Comparison of ENCODE assay signal across 24 cellular contexts in the genomic region with DNA sequence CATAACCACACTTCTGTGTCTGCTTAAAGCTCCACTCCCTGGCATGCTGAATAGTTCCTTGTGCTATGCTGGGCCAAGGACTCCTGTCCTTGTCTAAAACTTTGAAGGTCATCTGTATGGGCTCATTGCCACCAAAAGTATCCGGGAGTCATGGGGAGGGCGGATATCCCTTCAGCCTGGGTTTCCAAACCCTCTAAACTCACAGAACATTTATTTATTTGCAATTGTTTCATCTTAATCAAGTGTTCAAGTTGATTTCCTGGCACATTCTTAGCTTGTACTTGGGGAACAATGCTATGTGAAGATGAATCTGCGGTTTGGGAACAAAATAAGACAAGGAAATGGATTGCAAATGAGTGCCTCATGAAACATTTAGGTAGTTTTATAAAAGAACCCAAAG. TPM values are rescaled to one million over a fixed set of nuclear protein-coding genes. Genes with fewer than 3 reads are reported as not detected.
DNase-seq lines count a peak whose midpoint lies in the region; ATAC-seq, FAIRE-seq and TF ChIP-seq lines count a peak whose summit lies in the region.
"Had no signal": no experiment of that assay in that cellular context is flagged by ENCODE, and none has a peak within 500 bp of the region (broad histone marks: within the 10 kb centered on the region; RNA-seq: fewer than 3 reads in every experiment).

No MANE protein-coding gene starts in this region.

- H3K36me3 ChIP-seq in liver (ENCODE audit: control insufficient read depth in 4 of 4, insufficient read depth in 3 of 4, low read depth in 1 of 4, low read length in 3 of 4), result no peaks in the 10 kb centered on the region
- no peaks in the 10 kb centered on the region for H3K36me3 ChIP-seq in HepG2 (replicated peaks in 1 of 2; ENCODE audit: control insufficient read depth in 1 of 2, insufficient read depth in 2 of 2, low read length in 2 of 2)
- no peaks in the 10 kb centered on the region for H3K36me3 ChIP-seq in kidney (ENCODE audit: control insufficient read depth in 1 of 2, insufficient read depth in 2 of 2, low read length in 2 of 2)
- no peaks in the 10 kb centered on the region for H3K36me3 ChIP-seq in gastrocnemius medialis
- H3K36me3 ChIP-seq in tibial nerve, result no peaks in the 10 kb centered on the region
- H3K36me3 ChIP-seq in spleen, result no peaks in the 10 kb centered on the region
- H3K36me3 ChIP-seq: neural progenitor cell, SJSA1 had no signal

- no peak for TF ChIP-seq CTCF in liver (IDR thresholded peaks at IDR 0.05; ENCODE audit: low read depth, low read length, missing input control)
- TF ChIP-seq CTCF in HepG2 (CRISPR knock-in tag; IDR thresholded peaks at IDR 0.05), result no peak
- no peak for TF ChIP-seq CTCF in kidney (IDR thresholded peaks at IDR 0.05; ENCODE audit: borderline replicate concordance, extremely low read depth, insufficient read depth)
- no peak for TF ChIP-seq CTCF in gastrocnemius medialis (IDR thresholded peaks at IDR 0.05 in 4 of 5, conservative IDR thresholded peaks at IDR 0.05 in 1 of 5)
- no peak for TF ChIP-seq CTCF in tibial nerve (IDR thresholded peaks at IDR 0.05)
- TF ChIP-seq CTCF in spleen (IDR thresholded peaks at IDR 0.05 in 8 of 11, conservative IDR thresholded peaks at IDR 0.05 in 3 of 11), result no peak

- no peak for DNase-seq in HepG2 (ENCODE audit: low spot score)
- DNase-seq in kidney, result no peak
- no peak for DNase-seq in gastrocnemius medialis
- DNase-seq in SW 1271 (lab: John Stamatoyannopoulos, UW), result no peak
- no peak for DNase-seq in activated effector memory CD4-positive, alpha-beta T cell treated with Interleukin-2 at 50 U/mL for 16 hours
- no peak for DNase-seq in tibial nerve (ENCODE audit: low spot score in 2 of 2)
- DNase-seq in spleen, result no peak
- DNase-seq: activated CD4-positive, alpha-beta T cell treated with anti-CD3 and anti-CD28 coated beads for 36 hours; activated naive CD4-positive, alpha-beta T cell treated with anti-CD3 and anti-CD28 coated beads for 36 hours; activated T-cell treated with anti-CD3 and anti-CD28 coated beads, Interleukin-2, amount 50 U/mL, for 4 hours; KBM-7; MM.1S; NCI-H1436; NK-92 treated with Interleukin-12 subunit alpha and Interleukin-12 subunit beta, amount 100 ng/mL, for 24 hours; retina; stimulated activated CD4-positive, alpha-beta T cell treated with anti-CD3 and anti-CD28 coated beads, Interleukin-15, amount 100 ng/mL, for 24 hours had no signal

- FAIRE-seq in HepG2 (lab: Jason Lieb, UNC), result no peak
- no peak for FAIRE-seq in kidney (lab: Jason Lieb, UNC)
- FAIRE-seq: GM19239 had no signal

- in situ Hi-C loops in HepG2 (cut with HindIII; ENCODE audit: extremely low pct_ligation_motif_present, low pct_unique_long_range_greater_than_20kb), result no loop called here
- in situ Hi-C loops in gastrocnemius medialis (cut with MboI; ENCODE audit: low sequenced_read_pairs in 4 of 4), result no loop called here

- intact Hi-C loops in HepG2 (cut with micrococcal nuclease; ENCODE audit: unreplicated experiment) (no loop called here), kidney (cut with DNase I) (no loop called here), gastrocnemius medialis (cut with DNase I; ENCODE audit: low total_unique reads) (no loop called here), spleen (cut with DNase I; ENCODE audit: low total_unique reads) (no loop called here)

- H3K4me2 ChIP-seq in HepG2 (ENCODE audit: low read depth, low read length), result no peak overlapping the region
- H3K4me2 ChIP-seq: neural progenitor cell had no signal

- WGBS in liver, result 81% methylated on average over 3 of the region's 3 CpGs
- whole genome bisulfite sequencing in HepG2 (ENCODE audit: low lambda C conversion rate), result 48% methylated on average over 3 of the region's 3 CpGs
- whole genome bisulfite sequencing in tibial nerve, 2 donors, result 58 to 60% methylated on average over 3 of the region's 3 CpGs
- WGBS in spleen, 5 donors, result 65 to 93% (median 69%) methylated on average over 3 of the region's 3 CpGs

- H3K4me3 ChIP-seq in liver (ENCODE audit: low read depth in 1 of 3, low read length in 3 of 3) (no peak overlapping the region), HepG2 (replicated peaks in 1 of 3; ENCODE audit: insufficient read depth in 1 of 3, low read depth in 2 of 3, low read length in 3 of 3) (no peak overlapping the region), kidney (ENCODE audit: low read length in 2 of 2) (peak overlapping the region; percentile 21 to 73), gastrocnemius medialis (peak overlapping the region in 3 of 4 donors; percentile 4 to 48 (median 33)), tibial nerve (no peak overlapping the region), spleen (peak overlapping the region in 1 of 8 donors; percentile 44)
- H3K4me3 ChIP-seq: neural progenitor cell, SJSA1 had no signal

- H3K27ac ChIP-seq in liver (ENCODE audit: low read depth in 1 of 2, low read length in 2 of 2) (no peak overlapping the region), HepG2 (ENCODE audit: extremely low read length, insufficient read depth, low read length) (no peak overlapping the region), kidney (ENCODE audit: low read depth in 2 of 2, low read length in 2 of 2) (peak overlapping the region in 1 of 2 donors; percentile 36), gastrocnemius medialis (peak overlapping the region in 3 of 4 donors; percentile 22 to 67 (median 55)), tibial nerve (peak overlapping the region in 1 of 4 donors; percentile 67), spleen (peak overlapping the region in 2 of 8 donors; percentile 15 to 37)
- H3K27ac ChIP-seq: neural progenitor cell, SJSA1 had no signal

- no peaks in the 10 kb centered on the region for H4K20me1 ChIP-seq in HepG2 (ENCODE audit: insufficient read depth, low read length)

- H3K9ac ChIP-seq in liver (ENCODE audit: low read depth in 1 of 2, low read length in 2 of 2) (no peak overlapping the region), HepG2 (ENCODE audit: insufficient read depth, low read depth, low read length) (no peak overlapping the region), kidney (ENCODE audit: low read length in 2 of 2) (peak overlapping the region in 1 of 2 donors; percentile 57)
- H3K9ac ChIP-seq: neural progenitor cell had no signal

- ATAC-seq in HepG2, result no peak
- peak; percentile 40 to 50 for ATAC-seq in gastrocnemius medialis
- ATAC-seq: activated CD4-positive, alpha-beta T cell treated with anti-CD3 and anti-CD28 coated beads for 36 hours; activated T-cell treated with anti-CD3 and anti-CD28 coated beads, Interleukin-2, amount 50 U/mL, for 4 hours had no signal

- TF ChIP-seq RAD21 in liver (IDR thresholded peaks at IDR 0.05) (peak in 1 of 2 donors; percentile 26), HepG2 (CRISPR knock-in tag; IDR thresholded peaks at IDR 0.05) (no peak)

- CTCF ChIA-PET in HepG2 (lab: Yijun Ruan, JAX; ENCODE audit: low intra/inter-chr PET ratio, low total read pairs), result no interaction called here

- no TSS peak for BruUV-seq in HepG2 (replicated peaks; lab: Mats Ljungman, UMichigan)

- TF ChIP-seq POLR2A in HepG2 (IDR thresholded peaks at IDR 0.05; ENCODE audit: insufficient read depth in 1 of 2, low read depth in 2 of 2, low read length in 2 of 2) (no peak), gastrocnemius medialis (IDR thresholded peaks at IDR 0.05) (no peak), tibial nerve (IDR thresholded peaks at IDR 0.05) (no peak), spleen (IDR thresholded peaks at IDR 0.05) (no peak)

- H3K79me2 ChIP-seq in HepG2 (ENCODE audit: insufficient read depth, low read length), result no peaks in the 10 kb centered on the region

- no peak overlapping the region for H2AFZ ChIP-seq in HepG2 (ENCODE audit: low read length)
- H2AFZ ChIP-seq: neural progenitor cell had no signal

- H3K9me3 ChIP-seq in liver (ENCODE audit: control insufficient read depth in 4 of 4, low read length in 3 of 4), result no peaks in the 10 kb centered on the region
- no peaks in the 10 kb centered on the region for H3K9me3 ChIP-seq in HepG2 (ENCODE audit: low read length)
- no peaks in the 10 kb centered on the region for H3K9me3 ChIP-seq in kidney (ENCODE audit: control insufficient read depth in 1 of 2, low read length in 2 of 2)
- H3K9me3 ChIP-seq in gastrocnemius medialis, result no peaks in the 10 kb centered on the region
- H3K9me3 ChIP-seq in tibial nerve, result no peaks in the 10 kb centered on the region
- H3K9me3 ChIP-seq in spleen, result no peaks in the 10 kb centered on the region
- H3K9me3 ChIP-seq: SJSA1 had no signal

- TF ChIP-seq EP300 in HepG2 (IDR thresholded peaks at IDR 0.05; ENCODE audit: low read depth in 2 of 2, low read length in 2 of 2) (no peak), HepG2 (CRISPR knock-in tag; IDR thresholded peaks at IDR 0.05; ENCODE audit: borderline replicate concordance) (no peak), tibial nerve (IDR thresholded peaks at IDR 0.05) (peak in 1 of 2 donors; percentile 39)

- H3K27me3 ChIP-seq in liver (ENCODE audit: control insufficient read depth in 4 of 4, insufficient read depth in 4 of 4, low read length in 3 of 4) (no peaks in the 10 kb centered on the region), HepG2 (ENCODE audit: control insufficient read depth in 1 of 2, insufficient read depth in 2 of 2, low read length in 2 of 2) (no peaks in the 10 kb centered on the region), gastrocnemius medialis (no peaks in the 10 kb centered on the region), tibial nerve (no peaks in the 10 kb centered on the region), spleen (replicated peaks in 1 of 7) (peaks cover 0 to 14% (median 0%) of the 10 kb centered on the region in 7 donors)
- H3K27me3 ChIP-seq: neural progenitor cell had no signal

- H3K4me1 ChIP-seq in liver (ENCODE audit: control insufficient read depth in 4 of 4, insufficient read depth in 4 of 4, low read length in 3 of 4) (no peaks in the 10 kb centered on the region), HepG2 (ENCODE audit: insufficient read depth, low read length) (peaks cover 17% of the 10 kb centered on the region), kidney (ENCODE audit: control insufficient read depth in 1 of 2, insufficient read depth in 1 of 2, low read depth in 1 of 2, low read length in 2 of 2) (peaks cover 3 to 5% of the 10 kb centered on the region in 2 donors), gastrocnemius medialis (peaks cover 0 to 1% of the 10 kb centered on the region in 2 donors), tibial nerve (peaks cover 0 to 6% (median 0%) of the 10 kb centered on the region in 4 donors), spleen (peaks cover 0 to 17% (median 5%) of the 10 kb centered on the region in 6 donors)
- H3K4me1 ChIP-seq: SJSA1 had no signal

- POLR2A ChIA-PET in HepG2 (lab: Yijun Ruan, JAX), result no interaction called here

RNA-seq across cellular contexts. Expression of a gene that starts 1.8 kb away (rescaled TPM):
- total RNA-seq in liver, result 10 to 100 TPM in 1 of 2 donors, 1 to 10 TPM in 1; 4.1 to 16.7 TPM
- 10 to 100 TPM in 1 of 2 donors, 1 to 10 TPM in 1; 5.5 to 11.5 TPM for polyA plus RNA-seq in liver
- 0.22 TPM in 1 of 2 replicates, not detected in the other for total RNA-seq in HepG2 (2016; rRNA removed; fragmentation: Illumina TruSeq; extraction: Trizol)
- total RNA-seq in HepG2 (2016; cell fraction: cytosol; rRNA removed; fragmentation: Illumina TruSeq; extraction: Trizol; ENCODE audit: low read depth), result 0.09 TPM in 1 of 2 replicates, not detected in the other
- total RNA-seq in HepG2 (2016; cell fraction: insoluble cytoplasmic fraction; rRNA removed; fragmentation: Illumina TruSeq; extraction: Trizol), result 0.15 TPM in 1 of 2 replicates, not detected in the other
- 0.22 TPM in 1 of 2 replicates, not detected in the other for total RNA-seq in HepG2 (2016; cell fraction: membrane; rRNA removed; fragmentation: Illumina TruSeq; extraction: Trizol)
- 0.41 TPM in 1 of 2 replicates, not detected in the other for total RNA-seq in HepG2 (2016; cell fraction: nucleus; rRNA removed; fragmentation: Illumina TruSeq; extraction: Trizol)
- 0.10 and 0.22 TPM in 2 replicates for polyA plus RNA-seq in HepG2 (2011; rRNA removed)
- 0.12 TPM in 1 of 2 replicates, not detected in the other for polyA plus RNA-seq in HepG2 (2011; cell fraction: cytosol; rRNA removed)
- 0.07 TPM in 1 of 2 replicates, not detected in the other for polyA plus RNA-seq in HepG2 (2011; cell fraction: nucleus; rRNA removed)
- 0.21 and 1.0 TPM in 2 replicates for polyA plus RNA-seq in HepG2 (2012)
- polyA plus RNA-seq in HepG2 (2016; cell fraction: cytosol; fragmentation: Illumina TruSeq; extraction: Trizol; ENCODE audit: low read depth), result 0.17 TPM in 1 of 2 replicates, not detected in the other
- not detected in 2 replicates for polyA plus RNA-seq in HepG2 (2016; cell fraction: insoluble cytoplasmic fraction; fragmentation: Illumina TruSeq; extraction: Trizol; ENCODE audit: low read depth)
- polyA plus RNA-seq in HepG2 (2016; cell fraction: membrane; fragmentation: Illumina TruSeq; extraction: Trizol; ENCODE audit: low read depth), result 0.25 TPM in 1 of 2 replicates, not detected in the other
- not detected in 2 replicates for polyA plus RNA-seq in HepG2 (2016; cell fraction: nucleus; fragmentation: Illumina TruSeq; extraction: Trizol; ENCODE audit: insufficient read depth, low read depth)
- 0.80 and 1.1 TPM in 2 replicates for polyA minus RNA-seq in HepG2 (2011; rRNA and poly(A)+ RNA removed; ENCODE audit: low replicate concordance)
- polyA minus RNA-seq in HepG2 (2011; cell fraction: cytosol; rRNA and poly(A)+ RNA removed), result not detected in 2 replicates
- 0.90 and 1.9 TPM in 2 replicates for polyA minus RNA-seq in HepG2 (2011; cell fraction: nucleus; rRNA and poly(A)+ RNA removed)
- total RNA-seq in kidney, result 50.2 TPM
- 41.8 TPM for polyA plus RNA-seq in kidney (ENCODE audit: insufficient read depth, low read depth, low replicate concordance)
- 10 to 100 TPM in 1 of 4 donors, 1 to 10 TPM in 3; 5.0 to 16.1 (median 6.4) TPM for total RNA-seq in gastrocnemius medialis
- 10 to 100 TPM in 3 of 4 donors, 1 to 10 TPM in 1; 6.3 to 42.4 (median 24.4) TPM for total RNA-seq in tibial nerve
- 10 to 100 TPM in 4 of 7 donors, 1 to 10 TPM in 3; 3.7 to 20.3 (median 13.2) TPM for total RNA-seq in spleen
- polyA plus RNA-seq in spleen, result 10 to 100 TPM in 1 of 3 donors, 1 to 10 TPM in 2; 3.5 to 10.2 (median 9.7) TPM
- total RNA-seq: activated CD4-positive, alpha-beta T cell treated with anti-CD3 and anti-CD28 coated beads for 36 hours; activated CD8-positive, alpha-beta memory T cell treated with anti-CD3 and anti-CD28 coated beads for 36 hours; activated naive CD4-positive, alpha-beta T cell treated with anti-CD3 and anti-CD28 coated beads for 36 hours; Daoy; SJSA1; T-helper 1 cell treated with Interleukin-12 subunit alpha and Interleukin-12 subunit beta and Interleukin-4 antibody, amounts not matched to agents 30 ng/mL and 1 ng/mL, for 36 hours had no signal
- polyA plus RNA-seq: BJ had no signal

Comparison
In these comparisons a context has a peak if more than half of its experiments do, and no peak if none do; other contexts are left out.
1. H3K27ac ChIP-seq: peak in gastrocnemius medialis (3 of 4); none in liver (0 of 2) and HepG2 (single experiment).
2. H3K4me3 ChIP-seq: peak in kidney (2 of 2) and gastrocnemius medialis (3 of 4); none in liver (0 of 3), HepG2 (0 of 3) and tibial nerve (0 of 4).